Comparison of ENCODE assay signal across 1 cellular context in genomic region chr1:205064741-205065316, GRCh38.
TF ChIP-seq lines count a peak whose summit lies in the region.

No MANE protein-coding gene starts in this region.

TF ChIP-seq in H1, 55 proteins besides CTCF, POLR2A, EP300 and RAD21:
- TF ChIP-seq JUND (IDR thresholded peaks at IDR 0.05; ENCODE audit: low read length) = no peak
- TF ChIP-seq CBX5 (IDR thresholded peaks at IDR 0.05; ENCODE audit: low read depth, low read length) = no peak
- no peak for TF ChIP-seq EGR1 (IDR thresholded peaks at IDR 0.05; ENCODE audit: borderline replicate concordance, low read depth, low read length)
- no peak for TF ChIP-seq FOSL1 (IDR thresholded peaks at IDR 0.05; ENCODE audit: insufficient read depth, low read depth, low read length)
- no peak for TF ChIP-seq YY1 (IDR thresholded peaks at IDR 0.05; ENCODE audit: low read depth, low read length)
- no peak for TF ChIP-seq BACH1 (IDR thresholded peaks at IDR 0.05; ENCODE audit: low read length)
- no peak for TF ChIP-seq SP2 (IDR thresholded peaks at IDR 0.05; ENCODE audit: low read length)
- no peak for TF ChIP-seq TAF7 (optimal IDR thresholded peaks at IDR 0.05; ENCODE audit: borderline replicate concordance, low read depth, low read length)
- no peak for TF ChIP-seq CTBP2 (IDR thresholded peaks at IDR 0.05; ENCODE audit: borderline replicate concordance, insufficient read depth, insufficient read length, low read length)
- TF ChIP-seq NANOG (IDR thresholded peaks at IDR 0.05; ENCODE audit: insufficient read depth, low read depth, low read length, poor library complexity, severe bottlenecking) = no peak
- TF ChIP-seq RNF2 (IDR thresholded peaks at IDR 0.05; ENCODE audit: borderline replicate concordance, low read depth, low read length, missing control alignments, poor library complexity, severe bottlenecking) = no peak
- TF ChIP-seq ZNF274 (IDR thresholded peaks at IDR 0.05; ENCODE audit: borderline replicate concordance, extremely low read depth, low read length) = no peak
- TF ChIP-seq PHF8 (conservative IDR thresholded peaks at IDR 0.05; ENCODE audit: low read depth, low read length) = no peak
- no peak for TF ChIP-seq NRF1 (IDR thresholded peaks at IDR 0.05; ENCODE audit: low read depth, low read length)
- no peak for TF ChIP-seq HDAC6 (IDR thresholded peaks at IDR 0.05; ENCODE audit: low read depth, low read length)
